ENCODE assay signal across 11 cellular contexts in genomic region chr2:144453486-144454158, GRCh38.
DNase-seq lines count a peak whose midpoint lies in the region; ATAC-seq, FAIRE-seq and TF ChIP-seq lines count a peak whose summit lies in the region.
"Had no signal": no experiment of that assay in that cellular context is flagged by ENCODE, and none has a peak within 500 bp of the region (broad histone marks: within the 10 kb centered on the region; RNA-seq: fewer than 3 reads in every experiment).

No MANE protein-coding gene starts in this region.

- H3K27ac Mint-ChIP-seq in activated T-helper 17 cell treated with anti-CD3 and anti-CD28 coated beads, Interleukin-2, amount 50 U/mL, for 72 hours: peak overlapping the region; percentile 87
- H3K27ac Mint-ChIP-seq in stimulated activated effector memory CD8-positive, alpha-beta T cell treated with anti-CD3 and anti-CD28 coated beads, Interleukin-12 subunit alpha, Interleukin-12 subunit beta, amount 100 ng/mL, for 72 hours: peak overlapping the region; percentile 89
- H3K27ac Mint-ChIP-seq: H9 had no signal

- H2AFZ ChIP-seq in hepatocyte: no peak overlapping the region

- in situ Hi-C loops in transverse colon (cut with MboI; ENCODE audit: low pct_ligation_motif_present in 1 of 4, low pct_unique_long_range_greater_than_20kb in 1 of 4, low sequenced_read_pairs in 3 of 4): no loop called here

- H4K20me1 ChIP-seq in hepatocyte (ENCODE audit: insufficient read depth, poor library complexity, severe bottlenecking): no peaks in the 10 kb centered on the region

- peaks cover 36% of the 10 kb centered on the region for H3K79me2 ChIP-seq in hepatocyte

- peak overlapping the region; percentile 71 for H3K4me3 Mint-ChIP-seq in activated T-helper 17 cell treated with anti-CD3 and anti-CD28 coated beads, Interleukin-2, amount 50 U/mL, for 72 hours
- H3K4me3 Mint-ChIP-seq in stimulated activated effector memory CD8-positive, alpha-beta T cell treated with anti-CD3 and anti-CD28 coated beads, Interleukin-12 subunit alpha, Interleukin-12 subunit beta, amount 100 ng/mL, for 72 hours: peak overlapping the region; percentile 56
- H3K4me3 Mint-ChIP-seq: H9 had no signal

- H3K4me3 ChIP-seq in hepatocyte (no peak overlapping the region), transverse colon (no peak overlapping the region)

- peaks cover 70% of the 10 kb centered on the region for H3K27me3 ChIP-seq in hepatocyte
- peaks cover 50% of the 10 kb centered on the region for H3K27me3 ChIP-seq in transverse colon

- no peaks in the 10 kb centered on the region for H3K9me2 ChIP-seq in hepatocyte (replicated peaks; ENCODE audit: insufficient read depth)

- no peak for DNase-seq in H54 (ENCODE audit: insufficient read length, low spot score)
- DNase-seq in hepatocyte (ENCODE audit: low spot score): no peak
- no peak for DNase-seq in stimulated activated effector memory CD8-positive, alpha-beta T cell treated with anti-CD3 and anti-CD28 coated beads, Interleukin-12 subunit alpha, Interleukin-12 subunit beta, amount 100 ng/mL, for 72 hours (ENCODE audit: low spot score in 2 of 2)
- no peak for DNase-seq in NCI-H774 (lab: John Stamatoyannopoulos, UW)
- no peak for DNase-seq in transverse colon
- DNase-seq: H9, NCI-H1092 treated with DMSO at 0.1 percent for 48 hours had no signal

- no peaks in the 10 kb centered on the region for H3K27me3 Mint-ChIP-seq in activated T-helper 17 cell treated with anti-CD3 and anti-CD28 coated beads, Interleukin-2, amount 50 U/mL, for 72 hours

- H3K4me1 ChIP-seq in hepatocyte (ENCODE audit: insufficient read depth): peaks cover 15% of the 10 kb centered on the region
- peaks cover 0 to 38% (median 1%) of the 10 kb centered on the region in 4 donors for H3K4me1 ChIP-seq in transverse colon

- no peaks in the 10 kb centered on the region for H3K9me3 Mint-ChIP-seq in activated T-helper 17 cell treated with anti-CD3 and anti-CD28 coated beads, Interleukin-2, amount 50 U/mL, for 72 hours
- H3K9me3 Mint-ChIP-seq in stimulated activated effector memory CD8-positive, alpha-beta T cell treated with anti-CD3 and anti-CD28 coated beads, Interleukin-12 subunit alpha, Interleukin-12 subunit beta, amount 100 ng/mL, for 72 hours: no peaks in the 10 kb centered on the region
- H3K9me3 Mint-ChIP-seq: H9 had no signal

- no peaks in the 10 kb centered on the region for H3K9me3 ChIP-seq in hepatocyte (ENCODE audit: low read depth)
- no peaks in the 10 kb centered on the region for H3K9me3 ChIP-seq in transverse colon

- TF ChIP-seq POLR2A in H54 (IDR thresholded peaks at IDR 0.05; ENCODE audit: low read depth, low read length) (no peak), transverse colon (IDR thresholded peaks at IDR 0.05) (no peak)

- no peak overlapping the region for H3K4me2 ChIP-seq in hepatocyte

- intact Hi-C loops in transverse colon (cut with DNase I; ENCODE audit: low total_unique reads): no loop called here

- H3K36me3 Mint-ChIP-seq in activated T-helper 17 cell treated with anti-CD3 and anti-CD28 coated beads, Interleukin-2, amount 50 U/mL, for 72 hours (ENCODE audit: low read depth): no peaks in the 10 kb centered on the region
- H3K36me3 Mint-ChIP-seq in stimulated activated effector memory CD8-positive, alpha-beta T cell treated with anti-CD3 and anti-CD28 coated beads, Interleukin-12 subunit alpha, Interleukin-12 subunit beta, amount 100 ng/mL, for 72 hours: peaks cover 80% of the 10 kb centered on the region

- ATAC-seq in activated T-helper 17 cell treated with anti-CD3 and anti-CD28 coated beads, Interleukin-2, amount 50 U/mL, for 72 hours (replicated peaks): no peak
- no peak for ATAC-seq in stimulated activated effector memory CD8-positive, alpha-beta T cell treated with anti-CD3 and anti-CD28 coated beads, Interleukin-12 subunit alpha, Interleukin-12 subunit beta, amount 100 ng/mL, for 72 hours
- ATAC-seq in GM18517 (IDR thresholded peaks at IDR 0.05; ENCODE audit: unreplicated experiment): no peak
- ATAC-seq: sciatic nerve had no signal

- peaks cover 24% of the 10 kb centered on the region for H3K4me1 Mint-ChIP-seq in activated T-helper 17 cell treated with anti-CD3 and anti-CD28 coated beads, Interleukin-2, amount 50 U/mL, for 72 hours
- H3K4me1 Mint-ChIP-seq in stimulated activated effector memory CD8-positive, alpha-beta T cell treated with anti-CD3 and anti-CD28 coated beads, Interleukin-12 subunit alpha, Interleukin-12 subunit beta, amount 100 ng/mL, for 72 hours: peaks cover 89% of the 10 kb centered on the region

- WGBS in hepatocyte (ENCODE audit: low lambda C conversion rate, missing lambda C conversion rate): 72% methylated on average over 5 of the region's 5 CpGs
- 80 to 93% methylated on average over 5 of the region's 5 CpGs for WGBS in transverse colon (ENCODE audit: low coverage in 1 of 2), 2 donors

- TF ChIP-seq CTCF in hepatocyte (IDR thresholded peaks at IDR 0.05; ENCODE audit: poor library complexity) (no peak), transverse colon (IDR thresholded peaks at IDR 0.05) (no peak)

- peak; percentile 45 for FAIRE-seq in H54 (lab: Jason Lieb, UNC)

- no peak for TF ChIP-seq EP300 in transverse colon (IDR thresholded peaks at IDR 0.05; ENCODE audit: low read depth)

- peak overlapping the region; percentile 17 for H3K27ac ChIP-seq in hepatocyte
- peak overlapping the region in 2 of 4 donors; percentile 4 to 56 for H3K27ac ChIP-seq in transverse colon
- H3K27ac ChIP-seq: epithelial cell of prostate had no signal

- H3K36me3 ChIP-seq in hepatocyte (replicated peaks; ENCODE audit: insufficient read depth, low read depth) (no peaks in the 10 kb centered on the region), transverse colon (no peaks in the 10 kb centered on the region)
